In genomic region chr22:38705235-38706100, GRCh38 we compare ENCODE assay signal across 8 cellular contexts. TPM values are rescaled to one million over a fixed set of nuclear protein-coding genes. Genes with fewer than 3 reads are reported as not detected.
A peak's percentile ranks its signal among the peaks of the same experiment; 100 is the strongest.
DNase-seq lines count a peak whose midpoint lies in the region; ATAC-seq and TF ChIP-seq lines count a peak whose summit lies in the region.

Gene GTPBP1, plus strand, starts transcription at chr22:38705944. Its CDS starts 12 bp downstream, at chr22:38705956.

- no peaks in the 10 kb centered on the region for H3K9me3 Mint-ChIP-seq in T-helper 2 cell treated with Interferon-gamma antibody and Interleukin-4, amounts not matched to agents 5 μg/mL and 100 μg/mL, for 36 hours

- DNase-seq in NCI-H1930 (lab: John Stamatoyannopoulos, UW) (peak; percentile 100), ascending aorta (ENCODE audit: low spot score in 2 of 2) (peak; percentile 98 to 99), right cardiac atrium (peak; percentile 98 to 99 (median 98)), pulmonary artery endothelial cell (ENCODE audit: low read depth, low spot score) (peak; percentile 100), uterus (peak; percentile 98 to 100)
- DNase-seq in T-helper 2 cell treated with Interferon-gamma antibody and Interleukin-4, amounts not matched to agents 5 μg/mL and 100 μg/mL, for 36 hours (ENCODE audit: low spot score): peak; percentile 96

- peak within 1 kb of the TSS; percentile 96 for H3K4me3 Mint-ChIP-seq in T-helper 2 cell treated with Interferon-gamma antibody and Interleukin-4, amounts not matched to agents 5 μg/mL and 100 μg/mL, for 36 hours

- H3K4me1 ChIP-seq in ascending aorta: peaks cover 6 to 20% of the 10 kb centered on the region in 2 donors
- H3K4me1 ChIP-seq in right cardiac atrium (ENCODE audit: control insufficient read depth, insufficient read depth, low read length): peaks cover 7% of the 10 kb centered on the region
- peaks cover 0 to 3% of the 10 kb centered on the region in 2 donors for H3K4me1 ChIP-seq in uterus

- H3K36me3 Mint-ChIP-seq in T-helper 2 cell treated with Interferon-gamma antibody and Interleukin-4, amounts not matched to agents 5 μg/mL and 100 μg/mL, for 36 hours (ENCODE audit: low read depth): peaks cover 28% of the 10 kb centered on the region

- H3K36me3 ChIP-seq in ascending aorta: peaks cover 0 to 7% of the 10 kb centered on the region in 2 donors
- no peaks in the 10 kb centered on the region for H3K36me3 ChIP-seq in uterus

- peak within 1 kb of the TSS; percentile 95 to 99 for H3K27ac ChIP-seq in ascending aorta
- peak within 1 kb of the TSS; percentile 86 for H3K27ac ChIP-seq in right cardiac atrium (ENCODE audit: low read length)
- H3K27ac ChIP-seq in uterus: peak within 1 kb of the TSS; percentile 94 to 95

- H3K4me1 Mint-ChIP-seq in T-helper 2 cell treated with Interferon-gamma antibody and Interleukin-4, amounts not matched to agents 5 μg/mL and 100 μg/mL, for 36 hours (ENCODE audit: low read depth): peaks cover 50% of the 10 kb centered on the region

- TF ChIP-seq POLR2A in uterus (IDR thresholded peaks at IDR 0.05): peak; percentile 92 to 100

- H3K9me3 ChIP-seq in ascending aorta: no peaks in the 10 kb centered on the region
- no peaks in the 10 kb centered on the region for H3K9me3 ChIP-seq in right cardiac atrium (ENCODE audit: control insufficient read depth, low read length)
- H3K9me3 ChIP-seq in uterus: no peaks in the 10 kb centered on the region

- no peaks in the 10 kb centered on the region for H3K27me3 ChIP-seq in ascending aorta
- no peaks in the 10 kb centered on the region for H3K27me3 ChIP-seq in right cardiac atrium (ENCODE audit: control insufficient read depth, insufficient read depth)
- H3K27me3 ChIP-seq in uterus: no peaks in the 10 kb centered on the region

- peak within 1 kb of the TSS; percentile 100 for H3K27ac Mint-ChIP-seq in T-helper 2 cell treated with Interferon-gamma antibody and Interleukin-4, amounts not matched to agents 5 μg/mL and 100 μg/mL, for 36 hours

- TF ChIP-seq CTCF in ascending aorta (IDR thresholded peaks at IDR 0.05) (no peak), uterus (IDR thresholded peaks at IDR 0.05) (peak in 3 of 4 experiments; percentile 4 to 37 (median 12))

- H3K27me3 Mint-ChIP-seq in T-helper 2 cell treated with Interferon-gamma antibody and Interleukin-4, amounts not matched to agents 5 μg/mL and 100 μg/mL, for 36 hours (ENCODE audit: low read depth): no peaks in the 10 kb centered on the region

- ATAC-seq in GM18502 (IDR thresholded peaks at IDR 0.05; ENCODE audit: poor library complexity, unreplicated experiment) (peak; percentile 72), HG02970 (IDR thresholded peaks at IDR 0.05; ENCODE audit: low FRiP score, unreplicated experiment) (peak; percentile 66), right cardiac atrium (peak; percentile 93 to 95)

- intact Hi-C loops in ascending aorta (cut with DNase I): loop anchor here (1.0 to 10.0 kb wide), 4 partner anchors 13 to 861 kb away; partner anchors contain the start of genes ANKRD54, DDX17, EIF3L and SUN2
- intact Hi-C loops in right cardiac atrium (cut with DNase I): no loop called here
- intact Hi-C loops in uterus (cut with DNase I; ENCODE audit: low total_unique reads): no loop called here

- H3K4me3 ChIP-seq in ascending aorta (peak within 1 kb of the TSS; percentile 94 to 99), right cardiac atrium (ENCODE audit: low read length) (peak within 1 kb of the TSS; percentile 71), uterus (peak within 1 kb of the TSS; percentile 75 to 91)

- WGBS in right cardiac atrium: under 1% methylated on average over 55 of the region's 55 CpGs

RNA-seq across cellular contexts. Expression of gene GTPBP1, which starts in this region (rescaled TPM):
- total RNA-seq in ascending aorta: 89.5 TPM
- 10 to 100 TPM; 29.1 to 34.5 (median 30.9) TPM for total RNA-seq in right cardiac atrium
- polyA plus RNA-seq in right cardiac atrium: 19.1 TPM
- 26.4 and 33.3 TPM in 2 replicates for total RNA-seq in pulmonary artery endothelial cell
- 10 to 100 TPM; 16.2 to 71.5 (median 56.1) TPM for total RNA-seq in uterus

Comparison
In these comparisons a context has a peak if more than half of its experiments do, and no peak if none do; other contexts are left out.
1. Peak in every context shown above with its lines: DNase-seq, ATAC-seq, H3K4me3 ChIP-seq and H3K27ac ChIP-seq.
2. CTCF ChIP-seq: peak in uterus (3 of 4); none in ascending aorta (0 of 3).